Comparison of ENCODE assay signal across 8 cellular contexts in genomic region chr10:16436758-16437539, GRCh38. TPM values are rescaled to one million over a fixed set of nuclear protein-coding genes. Genes with fewer than 3 reads are reported as not detected.
DNase-seq lines count a peak whose midpoint lies in the region; ATAC-seq, FAIRE-seq and TF ChIP-seq lines count a peak whose summit lies in the region.

Gene PTER (plus strand): TSS chr10:16437010. CDS start chr10:16484385, 47,375 bp downstream.

- BruUV-seq in HepG2 (replicated peaks; lab: Mats Ljungman, UMichigan), result TSS peak; percentile 74

- H3K27me3 ChIP-seq in BJ (ENCODE audit: control insufficient read depth, insufficient read depth, low read length), result no peaks in the 10 kb centered on the region; the same call in none of the 2 replicates
- H3K27me3 ChIP-seq in HepG2 (ENCODE audit: control insufficient read depth in 1 of 2, insufficient read depth in 2 of 2, low read length in 2 of 2), result no peaks in the 10 kb centered on the region

- peaks cover 20% of the 10 kb centered on the region for H3K4me1 ChIP-seq in HepG2 (ENCODE audit: insufficient read depth, low read length)

- 20% methylated on average over 35 of the region's 49 CpGs for WGBS in HepG2 (ENCODE audit: low lambda C conversion rate)

- in situ Hi-C loops in HepG2 (cut with HindIII; ENCODE audit: extremely low pct_ligation_motif_present, low pct_unique_long_range_greater_than_20kb), result no loop called here

- H3K4me2 ChIP-seq in HepG2 (ENCODE audit: low read depth, low read length), result peak within 1 kb of the TSS; percentile 64

- peak within 1 kb of the TSS; percentile 71 for H3K9ac ChIP-seq in HepG2 (ENCODE audit: insufficient read depth, low read depth, low read length)

- no peaks in the 10 kb centered on the region for H3K9me3 ChIP-seq in HepG2 (ENCODE audit: low read length)

- H2AFZ ChIP-seq in HepG2 (ENCODE audit: low read length), result no peak within 1 kb of the TSS

- peak within 1 kb of the TSS; percentile 53 for H3K27ac ChIP-seq in HepG2 (ENCODE audit: extremely low read length, insufficient read depth, low read length)

- FAIRE-seq in HepG2 (lab: Jason Lieb, UNC), result peak; percentile 21

- H3K36me3 ChIP-seq in BJ (ENCODE audit: control insufficient read depth, insufficient read depth, low read length), result no peaks in the 10 kb centered on the region
- H3K36me3 ChIP-seq in HepG2 (replicated peaks in 1 of 2; ENCODE audit: control insufficient read depth in 1 of 2, insufficient read depth in 2 of 2, low read length in 2 of 2), result no peaks in the 10 kb centered on the region

- POLR2A ChIA-PET in BJ (lab: Charles Lee), result interaction anchor here (0.6 kb wide), 1 partner anchor 60 kb away, joined by 3 read pairs; no protein-coding TSS in a partner anchor
- POLR2A ChIA-PET in HepG2 (lab: Yijun Ruan, JAX), result no interaction called here

- TF ChIP-seq POLR2A in HepG2 (IDR thresholded peaks at IDR 0.05; ENCODE audit: insufficient read depth in 1 of 2, low read depth in 2 of 2, low read length in 2 of 2), result peak; percentile 77 to 84

- no peak for TF ChIP-seq RAD21 in HepG2 (CRISPR knock-in tag; IDR thresholded peaks at IDR 0.05)

- TF ChIP-seq CTCF in BJ (IDR thresholded peaks at IDR 0.05; ENCODE audit: insufficient read depth, low read depth, low read length) (no peak), HepG2 (CRISPR knock-in tag; IDR thresholded peaks at IDR 0.05) (no peak)

- CTCF ChIA-PET in BJ (lab: Yijun Ruan, JAX) (no interaction called here), HepG2 (lab: Yijun Ruan, JAX; ENCODE audit: low intra/inter-chr PET ratio, low total read pairs) (no interaction called here)

- H3K4me3 ChIP-seq in BJ (ENCODE audit: low read depth, low read length) (peak within 1 kb of the TSS; percentile 69), HepG2 (replicated peaks in 1 of 3; ENCODE audit: insufficient read depth in 1 of 3, low read depth in 2 of 3, low read length in 3 of 3) (peak within 1 kb of the TSS; percentile 42 to 72 (median 68))

- peak; percentile 99 for ATAC-seq in GM19324 (IDR thresholded peaks at IDR 0.05; ENCODE audit: low FRiP score, unreplicated experiment)
- ATAC-seq in HG03457 (IDR thresholded peaks at IDR 0.05; ENCODE audit: unreplicated experiment), result peak; percentile 99
- ATAC-seq in HepG2, result peak; percentile 97

- H4K20me1 ChIP-seq in HepG2 (ENCODE audit: insufficient read depth, low read length), result no peaks in the 10 kb centered on the region

- DNase-seq in BJ (ENCODE audit: low read depth), result peak; percentile 74
- peak; percentile 86 to 94 for DNase-seq in NCI-H526 (lab: John Stamatoyannopoulos, UW)
- peak; percentile 98 to 99 for DNase-seq in activated CD4-positive, alpha-beta T cell treated with anti-CD3 and anti-CD28 coated beads, Interleukin-2, amount 50 U/mL, for 24 hours (ENCODE audit: low read depth in 1 of 2, low spot score in 1 of 2)
- peak; percentile 83 for DNase-seq in dermis blood vessel endothelial cell
- DNase-seq in HepG2 (ENCODE audit: low spot score), result peak; percentile 78
- DNase-seq in stimulated activated CD4-positive, alpha-beta T cell treated with anti-CD3 and anti-CD28 coated beads, Interleukin-4, amount 100 ng/mL, for 1 hour, result peak; percentile 99

- intact Hi-C loops in HepG2 (cut with micrococcal nuclease; ENCODE audit: unreplicated experiment), result loop anchor here (5.0 kb wide), 1 partner anchor 55 kb away; no protein-coding TSS in a partner anchor

- H3K79me2 ChIP-seq in HepG2 (ENCODE audit: insufficient read depth, low read length), result no peaks in the 10 kb centered on the region

- TF ChIP-seq EP300 in HepG2 (IDR thresholded peaks at IDR 0.05; ENCODE audit: low read depth in 2 of 2, low read length in 2 of 2) (no peak), HepG2 (CRISPR knock-in tag; IDR thresholded peaks at IDR 0.05; ENCODE audit: borderline replicate concordance) (no peak)

TF ChIP-seq in HepG2, 621 proteins besides CTCF, POLR2A, EP300 and RAD21 (continues in another document):
- TF ChIP-seq MLX (CRISPR knock-in tag; IDR thresholded peaks at IDR 0.05) (no peak), KAT8 (CRISPR knock-in tag; IDR thresholded peaks at IDR 0.05) (peak; percentile 35; the same call in 1 of the 2 replicates), ZNF501 (CRISPR knock-in tag; IDR thresholded peaks at IDR 0.05) (peak; percentile 42; the same call in 1 of the 2 replicates), GLMP (CRISPR knock-in tag; IDR thresholded peaks at IDR 0.05; ENCODE audit: borderline replicate concordance) (no peak), ZFY (CRISPR knock-in tag; IDR thresholded peaks at IDR 0.05) (peak; percentile 79), ZNF776 (CRISPR knock-in tag; IDR thresholded peaks at IDR 0.05) (no peak), ZNF543 (CRISPR knock-in tag; IDR thresholded peaks at IDR 0.05) (peak; percentile 57; the same call in 1 of the 2 replicates), ZMYM4 (CRISPR knock-in tag; IDR thresholded peaks at IDR 0.05) (0 out of 2 replicates have a peak, but pooled peaks have one; percentile 31), GABPA (IDR thresholded peaks at IDR 0.05; ENCODE audit: low read depth, low read length) (no peak; the same call in 1 of the 2 replicates), GABPA (CRISPR knock-in tag; IDR thresholded peaks at IDR 0.05; ENCODE audit: low read depth) (peak; percentile 77), ETV5 (CRISPR knock-in tag; IDR thresholded peaks at IDR 0.05; ENCODE audit: borderline replicate concordance) (peak; percentile 62), THYN1 (CRISPR knock-in tag; IDR thresholded peaks at IDR 0.05; ENCODE audit: borderline replicate concordance, low read depth) (no peak), ZZZ3 (CRISPR knock-in tag; IDR thresholded peaks at IDR 0.05; ENCODE audit: borderline replicate concordance) (no peak), ZNF782 (CRISPR knock-in tag; IDR thresholded peaks at IDR 0.05; ENCODE audit: borderline replicate concordance) (no peak), ZNF317 (CRISPR knock-in tag; IDR thresholded peaks at IDR 0.05) (no peak), ARNTL (CRISPR knock-in tag; IDR thresholded peaks at IDR 0.05) (0 out of 2 replicates have a peak, but pooled peaks have one; percentile 21)

RNA-seq across cellular contexts. Expression of gene PTER, which starts in this region (rescaled TPM):
- polyA plus RNA-seq in BJ (2011; rRNA removed) (9.3 and 15.2 TPM in 2 replicates), HepG2 (2011; rRNA removed) (4.4 and 6.6 TPM in 2 replicates)
- polyA minus RNA-seq in BJ (2011; rRNA and poly(A)+ RNA removed), result 6.1 and 9.5 TPM in 2 replicates
- total RNA-seq in dermis blood vessel endothelial cell (7.5 and 9.8 TPM in 2 replicates), HepG2 (2016; rRNA removed; fragmentation: Illumina TruSeq; extraction: Trizol) (6.1 and 8.6 TPM in 2 replicates)
- total RNA-seq in HepG2 (2016; cell fraction: cytosol; rRNA removed; fragmentation: Illumina TruSeq; extraction: Trizol; ENCODE audit: low read depth), result 2.1 and 2.7 TPM in 2 replicates
- total RNA-seq in HepG2 (2016; cell fraction: insoluble cytoplasmic fraction; rRNA removed; fragmentation: Illumina TruSeq; extraction: Trizol), result 4.5 and 8.9 TPM in 2 replicates
- total RNA-seq in HepG2 (2016; cell fraction: membrane; rRNA removed; fragmentation: Illumina TruSeq; extraction: Trizol), result 2.4 and 2.9 TPM in 2 replicates
- 5.4 and 5.8 TPM in 2 replicates for total RNA-seq in HepG2 (2016; cell fraction: nucleus; rRNA removed; fragmentation: Illumina TruSeq; extraction: Trizol)
- polyA plus RNA-seq in HepG2 (2011; cell fraction: cytosol; rRNA removed), result 2.8 and 4.0 TPM in 2 replicates
- polyA plus RNA-seq in HepG2 (2011; cell fraction: nucleus; rRNA removed), result 1.6 and 2.5 TPM in 2 replicates
- 3.7 and 6.4 TPM in 2 replicates for polyA plus RNA-seq in HepG2 (2012)
- 0.19 and 0.31 TPM in 2 replicates for polyA plus RNA-seq in HepG2 (2016; cell fraction: cytosol; fragmentation: Illumina TruSeq; extraction: Trizol; ENCODE audit: low read depth)
- polyA plus RNA-seq in HepG2 (2016; cell fraction: insoluble cytoplasmic fraction; fragmentation: Illumina TruSeq; extraction: Trizol; ENCODE audit: low read depth), result 6.5 and 8.7 TPM in 2 replicates
- polyA plus RNA-seq in HepG2 (2016; cell fraction: membrane; fragmentation: Illumina TruSeq; extraction: Trizol; ENCODE audit: low read depth), result 0.84 and 1.0 TPM in 2 replicates
- polyA plus RNA-seq in HepG2 (2016; cell fraction: nucleus; fragmentation: Illumina TruSeq; extraction: Trizol; ENCODE audit: insufficient read depth, low read depth), result 3.5 and 3.7 TPM in 2 replicates
- polyA minus RNA-seq in HepG2 (2011; rRNA and poly(A)+ RNA removed; ENCODE audit: low replicate concordance), result 3.1 and 14.0 TPM in 2 replicates
- polyA minus RNA-seq in HepG2 (2011; cell fraction: cytosol; rRNA and poly(A)+ RNA removed), result 6.1 and 7.5 TPM in 2 replicates
- 9.1 and 10.9 TPM in 2 replicates for polyA minus RNA-seq in HepG2 (2011; cell fraction: nucleus; rRNA and poly(A)+ RNA removed)

Comparison
In these comparisons a context has a peak if more than half of its experiments do, and no peak if none do; other contexts are left out.
1. Peak in every context shown above with its lines: DNase-seq, ATAC-seq, H3K4me3 ChIP-seq and H3K27ac ChIP-seq.